ENCODE assay signal across 1 cellular context in the genomic region with DNA sequence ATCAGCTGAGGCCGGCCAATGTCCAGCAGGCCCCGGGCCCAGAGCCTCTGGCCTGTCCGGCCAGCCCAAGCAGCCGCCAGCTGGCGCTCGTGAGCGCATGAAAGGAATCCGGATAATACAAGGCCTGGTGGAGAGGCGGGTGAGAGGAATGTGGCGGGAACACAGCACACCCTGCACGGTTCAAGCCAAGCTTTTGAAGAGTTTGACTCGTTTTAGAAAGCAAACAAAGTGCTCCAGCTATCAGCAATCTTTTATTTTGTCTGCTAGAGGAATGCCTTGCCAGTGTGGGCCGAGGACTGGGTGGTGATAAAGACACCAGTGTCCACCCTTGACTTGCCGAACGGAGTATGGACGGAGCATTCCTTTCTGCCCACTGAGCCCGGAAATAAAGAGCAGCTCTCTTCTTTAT.
TF ChIP-seq lines count a peak whose summit lies in the region.

No MANE protein-coding gene starts in this region.

TF ChIP-seq in HepG2, 621 proteins besides CTCF, POLR2A, EP300 and RAD21 (continued from another document and continues in another):
- TF ChIP-seq DMTF1 (CRISPR knock-in tag; IDR thresholded peaks at IDR 0.05) (no peak), ZSCAN9 (CRISPR knock-in tag; IDR thresholded peaks at IDR 0.05; ENCODE audit: borderline replicate concordance) (peak; percentile 91), KLF13 (CRISPR knock-in tag; IDR thresholded peaks at IDR 0.05) (no peak), LRRFIP1 (CRISPR knock-in tag; conservative IDR thresholded peaks at IDR 0.05) (0 out of 2 replicates have a peak, but pooled peaks have one; percentile 72), ZSCAN20 (CRISPR knock-in tag; IDR thresholded peaks at IDR 0.05; ENCODE audit: borderline replicate concordance) (peak; percentile 80; the same call in 1 of the 2 replicates), ZNF75D (CRISPR knock-in tag; IDR thresholded peaks at IDR 0.05; ENCODE audit: borderline replicate concordance) (no peak), NFAT5 (CRISPR knock-in tag; IDR thresholded peaks at IDR 0.05) (0 out of 2 replicates have a peak, but pooled peaks have one; percentile 48), PHF20 (CRISPR knock-in tag; IDR thresholded peaks at IDR 0.05) (no peak), ZNF224 (CRISPR knock-in tag; IDR thresholded peaks at IDR 0.05) (peak; percentile 82; the same call in 1 of the 2 replicates), U2AF2 (IDR thresholded peaks at IDR 0.05; ENCODE audit: low read depth, low read length) (no peak), ZBTB3 (CRISPR knock-in tag; IDR thresholded peaks at IDR 0.05; ENCODE audit: borderline replicate concordance, low read depth) (no peak), NR2F2 (IDR thresholded peaks at IDR 0.05; ENCODE audit: borderline replicate concordance, low read depth) (no peak), RFX3 (CRISPR knock-in tag; IDR thresholded peaks at IDR 0.05) (no peak), ZBTB39 (CRISPR knock-in tag; IDR thresholded peaks at IDR 0.05) (0 out of 2 replicates have a peak, but pooled peaks have one; percentile 60), MIER3 (CRISPR knock-in tag; IDR thresholded peaks at IDR 0.05; ENCODE audit: borderline replicate concordance) (peak; percentile 85), ETV6 (CRISPR knock-in tag; conservative IDR thresholded peaks at IDR 0.05) (0 out of 2 replicates have a peak, but pooled peaks have one; percentile 80), PBX3 (CRISPR knock-in tag; IDR thresholded peaks at IDR 0.05; ENCODE audit: borderline replicate concordance) (0 out of 2 replicates have a peak, but pooled peaks have one; percentile 61), CHCHD3 (CRISPR knock-in tag; IDR thresholded peaks at IDR 0.05) (no peak), ZNF343 (CRISPR knock-in tag; IDR thresholded peaks at IDR 0.05) (0 out of 2 replicates have a peak, but pooled peaks have one; percentile 18), ZHX1 (CRISPR knock-in tag; IDR thresholded peaks at IDR 0.05; ENCODE audit: low read depth) (0 out of 2 replicates have a peak, but pooled peaks have one; percentile 30), CBX1 (IDR thresholded peaks at IDR 0.05; ENCODE audit: low read depth) (peak; percentile 83), FOXK1 (CRISPR knock-in tag; IDR thresholded peaks at IDR 0.05; ENCODE audit: borderline replicate concordance, low read depth) (peak; percentile 58; the same call in 1 of the 2 replicates), ZNF572 (CRISPR knock-in tag; IDR thresholded peaks at IDR 0.05) (no peak), ZNF546 (CRISPR knock-in tag; conservative IDR thresholded peaks at IDR 0.05) (no peak), ZNF18 (CRISPR knock-in tag; IDR thresholded peaks at IDR 0.05; ENCODE audit: insufficient replicate concordance) (peak; percentile 44), KLF15 (CRISPR knock-in tag; IDR thresholded peaks at IDR 0.05; ENCODE audit: borderline replicate concordance) (0 out of 2 replicates have a peak, but pooled peaks have one; percentile 72), FOXA3 (CRISPR knock-in tag; IDR thresholded peaks at IDR 0.05) (peak; percentile 75), FOSL2 (CRISPR knock-in tag; IDR thresholded peaks at IDR 0.05) (peak; percentile 69), RFX5 (IDR thresholded peaks at IDR 0.05; ENCODE audit: low read depth, low read length) (no peak), KDM5B (CRISPR knock-in tag; IDR thresholded peaks at IDR 0.05; ENCODE audit: borderline replicate concordance) (peak; percentile 79; the same call in 1 of the 2 replicates), RBFOX2 (IDR thresholded peaks at IDR 0.05; ENCODE audit: low read depth, low read length) (0 out of 2 replicates have a peak, but pooled peaks have one; percentile 25), GLI4 (CRISPR knock-in tag; IDR thresholded peaks at IDR 0.05; ENCODE audit: borderline replicate concordance) (no peak), ZNF773 (CRISPR knock-in tag; IDR thresholded peaks at IDR 0.05; ENCODE audit: borderline replicate concordance) (no peak; the same call in 1 of the 2 replicates), RAD51 (IDR thresholded peaks at IDR 0.05; ENCODE audit: borderline replicate concordance) (no peak)
- TF ChIP-seq, protein P1, sequence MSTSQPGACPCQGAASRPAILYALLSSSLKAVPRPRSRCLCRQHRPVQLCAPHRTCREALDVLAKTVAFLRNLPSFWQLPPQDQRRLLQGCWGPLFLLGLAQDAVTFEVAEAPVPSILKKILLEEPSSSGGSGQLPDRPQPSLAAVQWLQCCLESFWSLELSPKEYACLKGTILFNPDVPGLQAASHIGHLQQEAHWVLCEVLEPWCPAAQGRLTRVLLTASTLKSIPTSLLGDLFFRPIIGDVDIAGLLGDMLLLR (CRISPR knock-in tag; IDR thresholded peaks at IDR 0.05) = no peak
- TF ChIP-seq, protein P2, sequence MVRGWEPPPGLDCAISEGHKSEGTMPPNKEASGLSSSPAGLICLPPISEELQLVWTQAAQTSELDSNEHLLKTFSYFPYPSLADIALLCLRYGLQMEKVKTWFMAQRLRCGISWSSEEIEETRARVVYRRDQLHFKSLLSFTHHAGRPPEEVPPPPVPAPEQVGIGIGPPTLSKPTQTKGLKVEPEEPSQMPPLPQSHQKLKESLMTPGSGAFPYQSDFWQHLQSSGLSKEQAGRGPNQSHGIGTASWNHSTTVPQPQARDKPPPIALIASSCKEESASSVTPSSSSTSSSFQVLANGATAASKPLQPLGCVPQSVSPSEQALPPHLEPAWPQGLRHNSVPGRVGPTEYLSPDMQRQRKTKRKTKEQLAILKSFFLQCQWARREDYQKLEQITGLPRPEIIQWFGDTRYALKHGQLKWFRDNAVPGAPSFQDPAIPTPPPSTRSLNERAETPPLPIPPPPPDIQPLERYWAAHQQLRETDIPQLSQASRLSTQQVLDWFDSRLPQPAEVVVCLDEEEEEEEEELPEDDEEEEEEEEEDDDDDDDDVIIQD (CRISPR knock-in tag; IDR thresholded peaks at IDR 0.05; ENCODE audit: low read depth) = peak; percentile 85
